Comparison of ENCODE assay signal across 13 cellular contexts in the genomic region with DNA sequence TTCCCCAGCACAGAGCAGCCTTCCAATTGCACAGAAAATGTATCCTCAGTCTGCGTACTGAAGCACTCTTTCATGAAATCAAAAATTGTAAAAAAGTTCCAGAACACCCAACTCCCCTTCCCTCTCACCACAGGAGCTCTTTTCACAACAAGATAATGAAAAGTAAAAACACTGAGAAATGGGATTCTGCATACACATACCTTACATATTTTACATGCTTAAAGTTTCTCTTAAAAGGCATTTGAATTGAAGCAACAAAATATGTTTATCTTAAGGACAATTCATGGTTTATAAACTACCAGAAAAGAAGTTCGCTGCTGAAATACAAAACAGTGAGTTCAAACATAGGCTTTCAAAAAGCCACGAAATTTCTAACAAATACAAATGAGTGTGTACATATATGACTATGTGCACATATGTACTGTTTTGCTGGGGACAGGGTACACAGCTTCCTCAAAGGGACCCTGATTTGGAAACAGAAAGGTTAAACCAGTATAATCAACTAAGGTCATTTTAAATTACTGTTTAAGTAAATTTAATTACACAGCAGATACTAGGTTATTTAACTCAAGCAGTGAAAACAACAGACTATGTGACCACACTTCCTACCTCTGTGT. TPM values are rescaled to one million over a fixed set of nuclear protein-coding genes. Genes with fewer than 3 reads are reported as not detected.
DNase-seq lines count a peak whose midpoint lies in the region; ATAC-seq and TF ChIP-seq lines count a peak whose summit lies in the region.
"Had no signal": no experiment of that assay in that cellular context is flagged by ENCODE, and none has a peak within 500 bp of the region (broad histone marks: within the 10 kb centered on the region; RNA-seq: fewer than 3 reads in every experiment).

No MANE protein-coding gene starts in this region.

- peak; percentile 69 to 70 for ATAC-seq in activated CD4-positive, CD25-positive, alpha-beta regulatory T cell treated with anti-CD3 and anti-CD28 coated beads, Interleukin-2, amount 50 U/mL, for 24 hours
- no peak for ATAC-seq in gastrocnemius medialis
- no peak for ATAC-seq in GM21447 (IDR thresholded peaks at IDR 0.05; ENCODE audit: unreplicated experiment)
- ATAC-seq in HG03095 (IDR thresholded peaks at IDR 0.05; ENCODE audit: unreplicated experiment), result no peak

- peaks cover 33% of the 10 kb centered on the region for H4K20me1 ChIP-seq in OCI-LY7 (ENCODE audit: insufficient read depth, low read length)

- H3K4me2 ChIP-seq in OCI-LY7 (ENCODE audit: low read length), result peak overlapping the region; percentile 43

- H3K36me3 ChIP-seq in OCI-LY7 (ENCODE audit: insufficient read depth, low read length), result peaks cover 35% of the 10 kb centered on the region
- no peaks in the 10 kb centered on the region for H3K36me3 ChIP-seq in gastrocnemius medialis
- no peaks in the 10 kb centered on the region for H3K36me3 ChIP-seq in ovary

- H3K9me2 ChIP-seq in OCI-LY7 (ENCODE audit: insufficient read depth, low read length), result no peaks in the 10 kb centered on the region

- H3K79me2 ChIP-seq in OCI-LY7 (ENCODE audit: insufficient read depth, low read depth, low read length), result peaks cover 70% of the 10 kb centered on the region

- intact Hi-C loops in OCI-LY7 (cut with micrococcal nuclease; ENCODE audit: unreplicated experiment) (no loop called here), gastrocnemius medialis (cut with DNase I; ENCODE audit: low total_unique reads) (no loop called here), ovary (cut with DNase I) (no loop called here)

- no peaks in the 10 kb centered on the region for H3K27me3 ChIP-seq in gastrocnemius medialis
- no peaks in the 10 kb centered on the region for H3K27me3 ChIP-seq in ovary

- no peak for TF ChIP-seq POLR2A in gastrocnemius medialis (IDR thresholded peaks at IDR 0.05)
- TF ChIP-seq POLR2A in ovary (IDR thresholded peaks at IDR 0.05), result no peak

- no peak for TF ChIP-seq CTCF in OCI-LY7 (conservative IDR thresholded peaks at IDR 0.05; ENCODE audit: low read length)
- no peak for TF ChIP-seq CTCF in gastrocnemius medialis (IDR thresholded peaks at IDR 0.05 in 4 of 5, conservative IDR thresholded peaks at IDR 0.05 in 1 of 5)
- TF ChIP-seq CTCF in ovary (IDR thresholded peaks at IDR 0.05), result no peak

- CTCF ChIA-PET in OCI-LY7 (lab: Charles Lee; ENCODE audit: unreplicated experiment), result no interaction called here

- in situ Hi-C loops in gastrocnemius medialis (cut with MboI; ENCODE audit: low sequenced_read_pairs in 4 of 4), result no loop called here

- POLR2A ChIA-PET in OCI-LY7 (lab: Charles Lee), result interaction anchor here (0.6 to 2.3 kb wide), 4 partner anchors 12 to 499 kb away, joined by 3 to 8 read pairs (median 4); no protein-coding TSS in a partner anchor

- 9 to 21% (median 11%) methylated on average over 3 of the region's 3 CpGs for WGBS in ovary, 3 donors

- H3K9me3 ChIP-seq in OCI-LY7 (ENCODE audit: low read length) (no peaks in the 10 kb centered on the region), gastrocnemius medialis (no peaks in the 10 kb centered on the region), ovary (no peaks in the 10 kb centered on the region)

- H3K4me3 ChIP-seq in OCI-LY7 (ENCODE audit: low read depth, low read length, poor library complexity, severe bottlenecking) (no peak overlapping the region), gastrocnemius medialis (no peak overlapping the region), ovary (no peak overlapping the region)

- no peak for DNase-seq in activated CD4-positive, CD25-positive, alpha-beta regulatory T cell (lab: John Stamatoyannopoulos, UW)
- DNase-seq in OCI-LY7 (ENCODE audit: low spot score) (no peak), dedifferentiated amniotic fluid mesenchymal stem cell (ENCODE audit: extremely low spot score) (peak; percentile 31), gastrocnemius medialis (no peak), ovary (no peak)
- DNase-seq: 8988T, amygdala, NCI-H1694 had no signal

- TF ChIP-seq EP300 in ovary (IDR thresholded peaks at IDR 0.05), result no peak

- H3K27ac ChIP-seq in OCI-LY7 (ENCODE audit: low read depth, low read length, poor library complexity, severe bottlenecking), result no peak overlapping the region
- H3K27ac ChIP-seq in gastrocnemius medialis, result peak overlapping the region; percentile 87 to 97 (median 95)
- H3K27ac ChIP-seq in ovary, result peak overlapping the region in 1 of 2 donors; percentile 36

- no peak overlapping the region for H2AFZ ChIP-seq in OCI-LY7 (ENCODE audit: low read length)

- no TSS peak for BruUV-seq in OCI-LY7 (replicated peaks; lab: Mats Ljungman, UMichigan)

- H3K4me1 ChIP-seq in OCI-LY7 (ENCODE audit: insufficient read depth, low read length, poor library complexity, severe bottlenecking) (peaks cover 42% of the 10 kb centered on the region), gastrocnemius medialis (peaks cover 47 to 55% of the 10 kb centered on the region in 2 donors), ovary (ENCODE audit: insufficient read depth) (peaks cover 9% of the 10 kb centered on the region)

RNA-seq across cellular contexts. Expression of gene COG1, which starts 33.8 kb away (rescaled TPM):
- 19.8 and 38.3 TPM in 2 replicates for total RNA-seq in OCI-LY7 (2014; rRNA removed; shearing (Covaris generic))
- total RNA-seq in OCI-LY7 (2022) (44.1 and 47.5 TPM in 2 replicates), gastrocnemius medialis (10 to 100 TPM; 21.2 to 34.7 (median 26.7) TPM), ovary (10 to 100 TPM; 25.0 to 59.1 (median 48.4) TPM)
- 10 to 100 TPM; 22.0 to 54.2 TPM for polyA plus RNA-seq in ovary

RNA-seq across cellular contexts. Expression of gene CPSF4L, which starts 35.0 kb away (rescaled TPM):
- total RNA-seq in OCI-LY7 (2014; rRNA removed; shearing (Covaris generic)), result not detected in 2 replicates
- total RNA-seq in OCI-LY7 (2022) (not detected in 2 replicates), gastrocnemius medialis (not detected), ovary (under 1 TPM in 1 of 7 donors, not detected in 6; 0.25 TPM)
- polyA plus RNA-seq in ovary, result not detected
- total RNA-seq: epithelial cell of proximal tubule, pulmonary artery endothelial cell had no signal

Comparison
In these comparisons a context has a peak if more than half of its experiments do, and no peak if none do; other contexts are left out.
1. ATAC-seq: peak in activated CD4-positive, CD25-positive, alpha-beta regulatory T cell treated with anti-CD3 and anti-CD28 coated beads, Interleukin-2, amount 50 U/mL, for 24 hours (2 of 2); none in gastrocnemius medialis (0 of 2), GM21447 (single experiment) and HG03095 (single experiment).